In genomic region chr3:179589143-179589542, GRCh38 we compare ENCODE assay signal across 11 cellular contexts. TPM values are rescaled to one million over a fixed set of nuclear protein-coding genes. Genes with fewer than 3 reads are reported as not detected.
DNase-seq lines count a peak whose midpoint lies in the region; ATAC-seq, FAIRE-seq and TF ChIP-seq lines count a peak whose summit lies in the region.
"Had no signal": no experiment of that assay in that cellular context is flagged by ENCODE, and none has a peak within 500 bp of the region (broad histone marks: within the 10 kb centered on the region; RNA-seq: fewer than 3 reads in every experiment).

No MANE protein-coding gene starts in this region.

- H3K79me2 ChIP-seq in GM12878 (ENCODE audit: control insufficient read depth, insufficient read depth, low read length), result no peaks in the 10 kb centered on the region

- intact Hi-C loops in natural killer cell (cut with micrococcal nuclease) (no loop called here), GM12878 (cut with micrococcal nuclease; ENCODE audit: unreplicated experiment) (no loop called here), colonic mucosa (cut with DNase I) (no loop called here)

- TF ChIP-seq POLR2A in GM12878 (IDR thresholded peaks at IDR 0.05; ENCODE audit: low read depth, low read length), result no peak

- POLR2A ChIA-PET in GM12878 (lab: Charles Lee), result interaction anchor here (0.6 kb wide), 1 partner anchor 304 kb away, joined by 3 read pairs; no protein-coding TSS in a partner anchor

- H3K9ac ChIP-seq in GM12878 (ENCODE audit: control insufficient read depth, insufficient read depth, low read length) (no peak overlapping the region), colonic mucosa (ENCODE audit: low read depth in 2 of 2, low read length in 2 of 2) (no peak overlapping the region)

- RAD21 ChIA-PET in GM12878 (lab: Charles Lee; ENCODE audit: unreplicated experiment), result no interaction called here

- H3K36me3 ChIP-seq in GM12878 (ENCODE audit: control insufficient read depth in 2 of 2, insufficient read depth in 2 of 2, low read length in 1 of 2) (peaks cover 0 to 15% of the 10 kb centered on the region in 2 experiments), colonic mucosa (peaks cover 30% of the 10 kb centered on the region)

- H3K9me3 Mint-ChIP-seq in natural killer cell treated with Interleukin-12 subunit alpha and Interleukin-12 subunit beta and Interleukin-15 and Interleukin-18, amount 100 ng/mL, for 72 hours, result no peaks in the 10 kb centered on the region
- no peaks in the 10 kb centered on the region for H3K9me3 Mint-ChIP-seq in natural killer cell
- no peaks in the 10 kb centered on the region for H3K9me3 Mint-ChIP-seq in stimulated activated naive CD8-positive, alpha-beta T cell treated with anti-CD3 and anti-CD28 coated beads, Interleukin-15, amount 100 ng/mL, for 72 hours
- H3K9me3 Mint-ChIP-seq: activated naive CD8-positive, alpha-beta T cell treated with anti-CD3 and anti-CD28 coated beads, Interleukin-2, amount 10 ng/mL, durations not matched to agents 7 days and 5 days had no signal

- H3K27me3 Mint-ChIP-seq in natural killer cell treated with Interleukin-12 subunit alpha and Interleukin-12 subunit beta and Interleukin-15 and Interleukin-18, amount 100 ng/mL, for 72 hours, result no peaks in the 10 kb centered on the region
- H3K27me3 Mint-ChIP-seq in natural killer cell (ENCODE audit: low read depth in 2 of 2), result no peaks in the 10 kb centered on the region
- H3K27me3 Mint-ChIP-seq in stimulated activated naive CD8-positive, alpha-beta T cell treated with anti-CD3 and anti-CD28 coated beads, Interleukin-15, amount 100 ng/mL, for 72 hours, result no peaks in the 10 kb centered on the region
- H3K27me3 Mint-ChIP-seq: activated naive CD8-positive, alpha-beta T cell treated with anti-CD3 and anti-CD28 coated beads, Interleukin-2, amount 10 ng/mL, durations not matched to agents 7 days and 5 days had no signal

- H3K4me1 ChIP-seq in GM12878 (ENCODE audit: control insufficient read depth, insufficient read depth, low read length), result no peaks in the 10 kb centered on the region
- H3K4me1 ChIP-seq in colonic mucosa, result no peaks in the 10 kb centered on the region

- in situ Hi-C loops in GM12878 (cut with MboI), result no loop called here

- TF ChIP-seq RAD21 in GM12878 (IDR thresholded peaks at IDR 0.05; ENCODE audit: insufficient read depth, low read depth, low read length), result no peak

- H3K4me3 Mint-ChIP-seq in natural killer cell treated with Interleukin-12 subunit alpha and Interleukin-12 subunit beta and Interleukin-15 and Interleukin-18, amount 100 ng/mL, for 72 hours, result no peak overlapping the region
- H3K4me3 Mint-ChIP-seq in natural killer cell, result no peak overlapping the region
- no peak overlapping the region for H3K4me3 Mint-ChIP-seq in stimulated activated naive CD8-positive, alpha-beta T cell treated with anti-CD3 and anti-CD28 coated beads, Interleukin-15, amount 100 ng/mL, for 72 hours
- H3K4me3 Mint-ChIP-seq: activated naive CD8-positive, alpha-beta T cell treated with anti-CD3 and anti-CD28 coated beads, Interleukin-2, amount 10 ng/mL, durations not matched to agents 7 days and 5 days had no signal

- no peak for FAIRE-seq in GM12878 (lab: Jason Lieb, UNC)

- CTCF ChIA-PET in GM12878 (lab: Yijun Ruan, JAX), result interaction anchor here (1.0 kb wide), 1 partner anchor 10 kb away, joined by 3 read pairs; no protein-coding TSS in a partner anchor

- H3K4me2 ChIP-seq in GM12878 (ENCODE audit: control insufficient read depth, insufficient read depth), result no peak overlapping the region

- H3K9me3 ChIP-seq in GM12878 (replicated peaks; ENCODE audit: control insufficient read depth, insufficient read depth, low read length) (no peaks in the 10 kb centered on the region), colonic mucosa (no peaks in the 10 kb centered on the region)

- H3K36me3 Mint-ChIP-seq in natural killer cell treated with Interleukin-12 subunit alpha and Interleukin-12 subunit beta and Interleukin-15 and Interleukin-18, amount 100 ng/mL, for 72 hours, result peaks cover 29% of the 10 kb centered on the region
- H3K36me3 Mint-ChIP-seq in natural killer cell, result peaks cover 23% of the 10 kb centered on the region

- H4K20me1 ChIP-seq in GM12878 (ENCODE audit: control insufficient read depth, insufficient read depth), result no peaks in the 10 kb centered on the region

- DNase-seq in natural killer cell treated with Interleukin-12 subunit alpha and Interleukin-12 subunit beta and Interleukin-15 and Interleukin-18, amount 100 ng/mL, for 72 hours (ENCODE audit: low spot score), result no peak
- DNase-seq in natural killer cell (no peak), GM12878 (ENCODE audit: low read depth, low spot score) (no peak), colonic mucosa (no peak), CD1c-positive myeloid dendritic cell (ENCODE audit: extremely low spot score) (no peak), ecto neural progenitor cell (ENCODE audit: low spot score) (no peak)
- no peak for DNase-seq in stimulated activated naive CD8-positive, alpha-beta T cell treated with anti-CD3 and anti-CD28 coated beads, Interleukin-15, amount 100 ng/mL, for 72 hours
- DNase-seq: activated naive CD8-positive, alpha-beta T cell treated with anti-CD3 and anti-CD28 coated beads, Interleukin-2, amount 10 ng/mL, durations not matched to agents 7 days and 5 days; kidney glomerular epithelial cell; stimulated activated CD4-positive, alpha-beta T cell treated with anti-CD3 and anti-CD28 coated beads, Interleukin-4, amount 100 ng/mL, for 4 hours had no signal

- no TSS peak for BruUV-seq in GM12878 (replicated peaks; lab: Mats Ljungman, UMichigan)

- H2AFZ ChIP-seq in GM12878 (ENCODE audit: control insufficient read depth, low read depth, low read length), result no peak overlapping the region

- H3K27me3 ChIP-seq in GM12878 (replicated peaks in 1 of 2; ENCODE audit: control insufficient read depth in 2 of 2, insufficient read depth in 2 of 2, low read length in 1 of 2) (no peaks in the 10 kb centered on the region), colonic mucosa (no peaks in the 10 kb centered on the region)

- H3K4me3 ChIP-seq in GM12878, result no peak overlapping the region
- no peak overlapping the region for H3K4me3 ChIP-seq in colonic mucosa

- TF ChIP-seq CTCF in natural killer cell (IDR thresholded peaks at IDR 0.05) (no peak), GM12878 (IDR thresholded peaks at IDR 0.05 in 2 of 3, conservative IDR thresholded peaks at IDR 0.05 in 1 of 3; ENCODE audit: control insufficient read depth in 2 of 3, extremely low read depth in 1 of 3, insufficient read depth in 1 of 3, low read depth in 3 of 3, low read length in 3 of 3) (no peak), colonic mucosa (IDR thresholded peaks at IDR 0.05) (no peak)

- H3K4me1 Mint-ChIP-seq in natural killer cell treated with Interleukin-12 subunit alpha and Interleukin-12 subunit beta and Interleukin-15 and Interleukin-18, amount 100 ng/mL, for 72 hours (ENCODE audit: low read depth in 2 of 2), result peaks cover 3 to 4% of the 10 kb centered on the region in 2 donors
- no peaks in the 10 kb centered on the region for H3K4me1 Mint-ChIP-seq in natural killer cell
- peaks cover 8% of the 10 kb centered on the region for H3K4me1 Mint-ChIP-seq in stimulated activated naive CD8-positive, alpha-beta T cell treated with anti-CD3 and anti-CD28 coated beads, Interleukin-15, amount 100 ng/mL, for 72 hours
- H3K4me1 Mint-ChIP-seq: activated naive CD8-positive, alpha-beta T cell treated with anti-CD3 and anti-CD28 coated beads, Interleukin-2, amount 10 ng/mL, durations not matched to agents 7 days and 5 days had no signal

- H3K27ac Mint-ChIP-seq in natural killer cell treated with Interleukin-12 subunit alpha and Interleukin-12 subunit beta and Interleukin-15 and Interleukin-18, amount 100 ng/mL, for 72 hours, result peak overlapping the region; percentile 59 to 73
- H3K27ac Mint-ChIP-seq in natural killer cell, result no peak overlapping the region
- peak overlapping the region in 1 of 2 donors; percentile 93 for H3K27ac Mint-ChIP-seq in stimulated activated naive CD8-positive, alpha-beta T cell treated with anti-CD3 and anti-CD28 coated beads, Interleukin-15, amount 100 ng/mL, for 72 hours
- H3K27ac Mint-ChIP-seq: activated naive CD8-positive, alpha-beta T cell treated with anti-CD3 and anti-CD28 coated beads, Interleukin-2, amount 10 ng/mL, durations not matched to agents 7 days and 5 days had no signal

- peak in 1 of 2 donors; percentile 62 for ATAC-seq in natural killer cell treated with Interleukin-12 subunit alpha and Interleukin-12 subunit beta and Interleukin-15 and Interleukin-18, amount 100 ng/mL, for 72 hours
- ATAC-seq in natural killer cell (no peak), HG02938 (IDR thresholded peaks at IDR 0.05; ENCODE audit: unreplicated experiment) (peak; percentile 48), GM12878 (peak; percentile 66)
- peak; percentile 81 for ATAC-seq in stimulated activated naive CD8-positive, alpha-beta T cell treated with anti-CD3 and anti-CD28 coated beads, Interleukin-15, amount 100 ng/mL, for 72 hours

- no peak for TF ChIP-seq EP300 in GM12878 (IDR thresholded peaks at IDR 0.05; ENCODE audit: borderline replicate concordance in 1 of 2, control insufficient read depth in 1 of 2, low read depth in 2 of 2, low read length in 2 of 2)

- H3K27ac ChIP-seq in GM12878 (ENCODE audit: control insufficient read depth, insufficient read depth) (no peak overlapping the region), colonic mucosa (no peak overlapping the region)

- SMC1A ChIA-PET in GM12878 (lab: Charles Lee; ENCODE audit: uncharacterized antibody, unreplicated experiment), result interaction anchor here (0.7 kb wide), 1 partner anchor 310 kb away, joined by 3 read pairs; no protein-coding TSS in a partner anchor

RNA-seq across cellular contexts. Expression of gene MRPL47, which starts 15.3 kb away (rescaled TPM):
- 10 to 100 TPM; 38.8 to 42.7 TPM for total RNA-seq in natural killer cell treated with Interleukin-12 subunit alpha and Interleukin-12 subunit beta and Interleukin-15 and Interleukin-18, amount 100 ng/mL, for 72 hours
- 10 to 100 TPM; 23.2 to 30.8 (median 25.5) TPM for total RNA-seq in natural killer cell
- total RNA-seq in GM12878 (2013; cell fraction: nucleolus; rRNA removed), result 7.4 and 8.6 TPM in 2 replicates
- total RNA-seq in GM12878 (2014; rRNA removed), result 36.9 and 40.6 TPM in 2 replicates
- 66.2 and 68.7 TPM in 2 replicates for total RNA-seq in GM12878 (2014; rRNA removed; fragmentation: Illumina TruSeq; extraction: Trizol)
- 44.7 and 49.8 TPM in 2 replicates for total RNA-seq in GM12878 (2021)
- 16.0 TPM for polyA plus RNA-seq in GM12878 (2011; ENCODE audit: low read depth)
- polyA plus RNA-seq in GM12878 (2011; rRNA removed), result 75.2 and 104 TPM in 2 replicates
- 25.0 and 25.8 TPM in 2 replicates for polyA plus RNA-seq in GM12878 (2011; cell fraction: cytosol; rRNA removed)
- polyA plus RNA-seq in GM12878 (2011; cell fraction: nucleus; rRNA removed), result 20.6 and 22.4 TPM in 2 replicates
- 24.0 and 31.4 TPM in 2 replicates for polyA plus RNA-seq in GM12878 (2012)
- 72.7 and 85.2 TPM in 2 replicates for polyA plus RNA-seq in GM12878 (2014; fragmentation: Illumina TruSeq; extraction: Trizol)
- 100 to 1,000 TPM; 215 to 237 TPM for polyA plus RNA-seq in GM12878 (2014; fragmentation: Nextera tagmentation; extraction: Ambion mirVana)
- polyA plus RNA-seq in GM12878 (2014; rRNA removed), result 43.7 and 51.9 TPM in 2 replicates
- 100 to 1,000 TPM; 117 to 118 TPM for polyA plus RNA-seq in GM12878 (2016; fragmentation: Nextera tagmentation; extraction: Ambion mirVana)
- 10.8 and 23.8 TPM in 2 replicates for polyA minus RNA-seq in GM12878 (2011; rRNA and poly(A)+ RNA removed)
- 10.8 and 11.9 TPM in 2 replicates for polyA minus RNA-seq in GM12878 (2011; cell fraction: cytosol; rRNA and poly(A)+ RNA removed)
- 4.6 and 5.6 TPM in 2 replicates for polyA minus RNA-seq in GM12878 (2011; cell fraction: nucleus; rRNA and poly(A)+ RNA removed)
- 10 to 100 TPM; 37.3 to 46.4 TPM for total RNA-seq in colonic mucosa

RNA-seq across cellular contexts. Expression of gene NDUFB5, which starts 15.5 kb away (rescaled TPM):
- total RNA-seq in natural killer cell treated with Interleukin-12 subunit alpha and Interleukin-12 subunit beta and Interleukin-15 and Interleukin-18, amount 100 ng/mL, for 72 hours, result 10 to 100 TPM; 63.7 to 69.3 TPM
- total RNA-seq in natural killer cell (10 to 100 TPM; 19.0 to 25.4 (median 23.9) TPM), GM12878 (2014; rRNA removed) (121 and 172 TPM in 2 replicates), GM12878 (2014; rRNA removed; fragmentation: Illumina TruSeq; extraction: Trizol) (125 and 130 TPM in 2 replicates), GM12878 (2021) (84.3 and 92.2 TPM in 2 replicates), colonic mucosa (100 to 1,000 TPM; 154 to 159 TPM)
- total RNA-seq in GM12878 (2013; cell fraction: nucleolus; rRNA removed), result 41.6 and 43.8 TPM in 2 replicates
- polyA plus RNA-seq in GM12878 (2011; ENCODE audit: low read depth), result 47.8 TPM
- polyA plus RNA-seq in GM12878 (2011; rRNA removed) (82.0 and 181 TPM in 2 replicates), GM12878 (2014; fragmentation: Illumina TruSeq; extraction: Trizol) (107 and 117 TPM in 2 replicates), GM12878 (2014; fragmentation: Nextera tagmentation; extraction: Ambion mirVana) (100 to 1,000 TPM; 318 to 320 TPM), GM12878 (2014; rRNA removed) (99.3 and 127 TPM in 2 replicates), GM12878 (2016; fragmentation: Nextera tagmentation; extraction: Ambion mirVana) (100 to 1,000 TPM; 202 to 240 TPM)
- polyA plus RNA-seq in GM12878 (2011; cell fraction: cytosol; rRNA removed), result 20.7 and 24.3 TPM in 2 replicates
- polyA plus RNA-seq in GM12878 (2011; cell fraction: nucleus; rRNA removed), result 23.1 and 27.0 TPM in 2 replicates
- 83.8 and 105 TPM in 2 replicates for polyA plus RNA-seq in GM12878 (2012)
- polyA minus RNA-seq in GM12878 (2011; rRNA and poly(A)+ RNA removed), result 9.4 and 9.6 TPM in 2 replicates
- polyA minus RNA-seq in GM12878 (2011; cell fraction: cytosol; rRNA and poly(A)+ RNA removed), result 11.4 and 14.4 TPM in 2 replicates
- polyA minus RNA-seq in GM12878 (2011; cell fraction: nucleus; rRNA and poly(A)+ RNA removed), result 4.4 and 6.9 TPM in 2 replicates

RNA-seq across cellular contexts. Expression of gene ACTL6A, which starts 26.4 kb away (rescaled TPM):
- total RNA-seq in natural killer cell treated with Interleukin-12 subunit alpha and Interleukin-12 subunit beta and Interleukin-15 and Interleukin-18, amount 100 ng/mL, for 72 hours, result 10 to 100 TPM; 67.6 to 71.0 TPM
- total RNA-seq in natural killer cell (10 to 100 TPM; 23.1 to 29.9 (median 24.1) TPM), GM12878 (2014; rRNA removed) (73.1 and 90.1 TPM in 2 replicates), GM12878 (2014; rRNA removed; fragmentation: Illumina TruSeq; extraction: Trizol) (74.2 and 77.3 TPM in 2 replicates), GM12878 (2021) (69.3 and 70.2 TPM in 2 replicates), colonic mucosa (10 to 100 TPM; 37.2 to 49.7 TPM)
- total RNA-seq in GM12878 (2013; cell fraction: nucleolus; rRNA removed), result 31.3 and 31.4 TPM in 2 replicates
- 52.6 TPM for polyA plus RNA-seq in GM12878 (2011; ENCODE audit: low read depth)
- polyA plus RNA-seq in GM12878 (2011; rRNA removed) (113 and 154 TPM in 2 replicates), GM12878 (2014; fragmentation: Illumina TruSeq; extraction: Trizol) (109 and 140 TPM in 2 replicates), GM12878 (2014; fragmentation: Nextera tagmentation; extraction: Ambion mirVana) (100 to 1,000 TPM; 102 to 123 TPM), GM12878 (2014; rRNA removed) (86.7 and 89.8 TPM in 2 replicates), GM12878 (2016; fragmentation: Nextera tagmentation; extraction: Ambion mirVana) (100 to 1,000 TPM; 172 to 197 TPM)
- 58.0 and 70.8 TPM in 2 replicates for polyA plus RNA-seq in GM12878 (2011; cell fraction: cytosol; rRNA removed)
- 62.2 and 85.7 TPM in 2 replicates for polyA plus RNA-seq in GM12878 (2011; cell fraction: nucleus; rRNA removed)
- polyA plus RNA-seq in GM12878 (2012), result 40.5 and 48.1 TPM in 2 replicates
- polyA minus RNA-seq in GM12878 (2011; rRNA and poly(A)+ RNA removed), result 39.9 and 54.1 TPM in 2 replicates
- polyA minus RNA-seq in GM12878 (2011; cell fraction: cytosol; rRNA and poly(A)+ RNA removed), result 16.6 and 17.3 TPM in 2 replicates
- polyA minus RNA-seq in GM12878 (2011; cell fraction: nucleus; rRNA and poly(A)+ RNA removed), result 16.9 and 33.5 TPM in 2 replicates

Comparison
In these comparisons a context has a peak if more than half of its experiments do, and no peak if none do; other contexts are left out.
1. H3K27ac Mint-ChIP-seq: peak in natural killer cell treated with Interleukin-12 subunit alpha and Interleukin-12 subunit beta and Interleukin-15 and Interleukin-18, amount 100 ng/mL, for 72 hours (2 of 2); none in natural killer cell (0 of 2).
2. ATAC-seq: peak in HG02938 (single experiment), GM12878 (single experiment) and stimulated activated naive CD8-positive, alpha-beta T cell treated with anti-CD3 and anti-CD28 coated beads, Interleukin-15, amount 100 ng/mL, for 72 hours (single experiment); none in natural killer cell (0 of 3).